2 cellular contexts compared by ENCODE assay signal in the genomic region with DNA sequence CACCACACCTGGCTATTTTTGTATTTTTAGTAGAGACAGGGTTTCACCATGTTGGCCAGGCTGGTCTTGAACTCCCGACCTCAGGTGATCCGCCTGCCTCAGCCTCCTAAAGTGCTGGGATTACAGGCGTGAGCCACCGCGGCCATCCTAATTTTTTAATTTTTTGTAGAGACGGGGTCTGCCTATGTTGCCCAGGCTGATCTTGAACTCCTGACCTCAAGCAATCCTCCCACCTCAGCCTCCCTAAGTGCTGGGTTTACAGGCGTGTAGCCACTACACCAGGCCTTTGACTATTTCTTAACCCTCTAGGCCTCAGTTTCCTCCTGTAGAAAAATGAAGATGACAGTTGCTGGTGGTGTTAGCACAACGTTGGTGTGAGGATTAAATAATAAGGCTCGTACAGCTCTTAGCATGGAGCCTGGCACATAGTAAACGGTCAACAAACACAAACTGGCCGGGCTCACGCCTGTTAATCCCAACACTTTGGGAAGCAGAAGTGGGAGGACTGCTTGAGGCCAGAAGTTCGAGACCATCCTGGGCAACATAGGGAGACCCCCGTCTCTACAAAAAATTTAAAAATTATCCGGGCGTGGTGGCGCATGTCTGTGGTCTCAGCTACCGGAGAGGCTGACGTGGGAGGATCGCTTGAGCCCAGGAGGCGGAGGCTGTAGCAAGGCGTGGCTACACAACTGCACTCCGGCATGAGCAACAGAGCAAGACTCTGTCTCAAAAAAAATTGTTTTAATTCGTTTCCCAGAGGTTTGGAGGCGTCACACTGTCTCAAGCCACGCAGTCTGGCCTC.
TF ChIP-seq lines count a peak whose summit lies in the region.

No MANE protein-coding gene starts in this region.

TF ChIP-seq in A549, 52 proteins besides CTCF, POLR2A, EP300 and RAD21:
- TF ChIP-seq ZFP36 (IDR thresholded peaks at IDR 0.05; ENCODE audit: borderline replicate concordance, partially characterized antibody) (no peak), MYC (IDR thresholded peaks at IDR 0.05; ENCODE audit: borderline replicate concordance, low read length) (no peak), JUNB (IDR thresholded peaks at IDR 0.05) (no peak), MAFK (IDR thresholded peaks at IDR 0.05; ENCODE audit: partially characterized antibody) (no peak), SMC3 (IDR thresholded peaks at IDR 0.05) (no peak), FOSL2 (IDR thresholded peaks at IDR 0.05) (no peak), FOSL2 (CRISPR knock-in tag; IDR thresholded peaks at IDR 0.05) (no peak), HEYL (CRISPR knock-in tag; IDR thresholded peaks at IDR 0.05) (no peak), JUN (IDR thresholded peaks at IDR 0.05) (no peak), BHLHE40 (IDR thresholded peaks at IDR 0.05; ENCODE audit: low read depth, low read length) (no peak), FOXS1 (CRISPR knock-in tag; IDR thresholded peaks at IDR 0.05) (no peak), EHMT2 (IDR thresholded peaks at IDR 0.05; ENCODE audit: low read depth) (no peak), EHF (CRISPR knock-in tag; IDR thresholded peaks at IDR 0.05) (no peak), FOSB (CRISPR knock-in tag; IDR thresholded peaks at IDR 0.05) (no peak), HOXA7 (CRISPR knock-in tag; IDR thresholded peaks at IDR 0.05) (no peak), ESRRA (IDR thresholded peaks at IDR 0.05; ENCODE audit: borderline replicate concordance, low read length) (no peak), KDM5A (IDR thresholded peaks at IDR 0.05) (no peak)
- TF ChIP-seq, protein P1, sequence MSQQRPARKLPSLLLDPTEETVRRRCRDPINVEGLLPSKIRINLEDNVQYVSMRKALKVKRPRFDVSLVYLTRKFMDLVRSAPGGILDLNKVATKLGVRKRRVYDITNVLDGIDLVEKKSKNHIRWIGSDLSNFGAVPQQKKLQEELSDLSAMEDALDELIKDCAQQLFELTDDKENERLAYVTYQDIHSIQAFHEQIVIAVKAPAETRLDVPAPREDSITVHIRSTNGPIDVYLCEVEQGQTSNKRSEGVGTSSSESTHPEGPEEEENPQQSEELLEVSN (IDR thresholded peaks at IDR 0.05; ENCODE audit: borderline replicate concordance, low read depth) = no peak

TF ChIP-seq in WTC11, 78 proteins besides CTCF, POLR2A, EP300 and RAD21:
- TF ChIP-seq, protein P2, sequence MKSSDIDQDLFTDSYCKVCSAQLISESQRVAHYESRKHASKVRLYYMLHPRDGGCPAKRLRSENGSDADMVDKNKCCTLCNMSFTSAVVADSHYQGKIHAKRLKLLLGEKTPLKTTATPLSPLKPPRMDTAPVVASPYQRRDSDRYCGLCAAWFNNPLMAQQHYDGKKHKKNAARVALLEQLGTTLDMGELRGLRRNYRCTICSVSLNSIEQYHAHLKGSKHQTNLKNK (CRISPR knock-in tag; IDR thresholded peaks at IDR 0.05) = no peak
- no peak for TF ChIP-seq ATF1 (CRISPR knock-in tag; IDR thresholded peaks at IDR 0.05)
- no peak for TF ChIP-seq CBFB (CRISPR knock-in tag; IDR thresholded peaks at IDR 0.05; ENCODE audit: low read depth)
- no peak for TF ChIP-seq ZBTB21 (CRISPR knock-in tag; IDR thresholded peaks at IDR 0.05; ENCODE audit: borderline replicate concordance)
- TF ChIP-seq TP53 (CRISPR knock-in tag; IDR thresholded peaks at IDR 0.05) = no peak
- TF ChIP-seq NR2C2 (CRISPR knock-in tag; IDR thresholded peaks at IDR 0.05) = no peak
- TF ChIP-seq, protein P3, sequence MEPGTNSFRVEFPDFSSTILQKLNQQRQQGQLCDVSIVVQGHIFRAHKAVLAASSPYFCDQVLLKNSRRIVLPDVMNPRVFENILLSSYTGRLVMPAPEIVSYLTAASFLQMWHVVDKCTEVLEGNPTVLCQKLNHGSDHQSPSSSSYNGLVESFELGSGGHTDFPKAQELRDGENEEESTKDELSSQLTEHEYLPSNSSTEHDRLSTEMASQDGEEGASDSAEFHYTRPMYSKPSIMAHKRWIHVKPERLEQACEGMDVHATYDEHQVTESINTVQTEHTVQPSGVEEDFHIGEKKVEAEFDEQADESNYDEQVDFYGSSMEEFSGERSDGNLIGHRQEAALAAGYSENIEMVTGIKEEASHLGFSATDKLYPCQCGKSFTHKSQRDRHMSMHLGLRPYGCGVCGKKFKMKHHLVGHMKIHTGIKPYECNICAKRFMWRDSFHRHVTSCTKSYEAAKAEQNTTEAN (CRISPR knock-in tag; IDR thresholded peaks at IDR 0.05) = no peak
- no peak for TF ChIP-seq ZNF423 (CRISPR knock-in tag; IDR thresholded peaks at IDR 0.05)
- TF ChIP-seq GRHL2 (CRISPR knock-in tag; IDR thresholded peaks at IDR 0.05; ENCODE audit: insufficient replicate concordance, severe bottlenecking) = no peak
